In the genomic region with DNA sequence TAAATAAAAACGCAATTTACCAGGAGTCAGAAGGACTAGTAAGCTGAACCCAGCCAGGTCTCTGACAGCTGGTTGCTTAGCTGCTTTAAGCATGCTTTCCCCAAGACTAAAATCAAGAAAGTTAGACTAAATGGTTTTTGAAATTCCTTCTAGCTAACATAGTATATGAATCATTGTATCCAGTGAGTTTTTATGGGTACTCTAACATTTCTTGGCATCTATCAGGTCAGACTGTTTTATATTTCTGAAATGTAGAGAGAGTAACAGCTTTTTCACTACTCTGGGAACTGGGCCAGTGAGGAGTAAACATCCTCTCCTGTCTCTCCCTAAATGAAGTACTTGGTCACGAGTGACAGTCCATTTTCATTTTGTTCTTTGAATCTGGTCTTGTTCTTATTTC, we compare ENCODE assay signal across 8 cellular contexts.
DNase-seq lines count a peak whose midpoint lies in the region; ATAC-seq and TF ChIP-seq lines count a peak whose summit lies in the region.

No MANE protein-coding gene starts in this region.

- peaks cover 5 to 11% of the 10 kb centered on the region in 2 donors for H3K9me3 ChIP-seq in muscle layer of duodenum (ENCODE audit: control insufficient read depth in 1 of 2, low read length in 2 of 2)

- peaks cover 11 to 12% of the 10 kb centered on the region in 2 donors for H3K4me1 ChIP-seq in muscle layer of duodenum (ENCODE audit: control insufficient read depth in 1 of 2, insufficient read depth in 2 of 2, low read length in 2 of 2)

- peaks cover 4 to 7% of the 10 kb centered on the region in 2 donors for H3K36me3 ChIP-seq in muscle layer of duodenum (ENCODE audit: control insufficient read depth in 1 of 2, insufficient read depth in 2 of 2, low read length in 2 of 2)

- DNase-seq in AG20443 (ENCODE audit: low spot score) (peak; percentile 77), NCI-H2081 treated with DMSO at 0.1 percent for 48 hours (lab: John Stamatoyannopoulos, UW) (peak; percentile 15), coronary artery (ENCODE audit: low spot score) (no peak), NCI-H82 treated with DMSO at 0.1 percent for 48 hours (lab: John Stamatoyannopoulos, UW; ENCODE audit: unreplicated experiment) (no peak)

- no peak for ATAC-seq in GM21381 (IDR thresholded peaks at IDR 0.05; ENCODE audit: unreplicated experiment)
- no peak for ATAC-seq in GM19467 (IDR thresholded peaks at IDR 0.05; ENCODE audit: unreplicated experiment)
- no peak for ATAC-seq in GM18861 (IDR thresholded peaks at IDR 0.05; ENCODE audit: unreplicated experiment)

- H3K4me3 ChIP-seq in coronary artery (peak overlapping the region; percentile 32), muscle layer of duodenum (ENCODE audit: low read depth in 1 of 2, low read length in 2 of 2) (no peak overlapping the region)

- H3K27me3 ChIP-seq in muscle layer of duodenum (ENCODE audit: low read depth, low read length): no peaks in the 10 kb centered on the region

- H3K27ac ChIP-seq in coronary artery: peak overlapping the region; percentile 13 to 59
- peak overlapping the region; percentile 58 for H3K27ac ChIP-seq in muscle layer of duodenum (ENCODE audit: low read length)

- no peak for TF ChIP-seq CTCF in coronary artery (IDR thresholded peaks at IDR 0.05)

Comparison
In these comparisons a context has a peak if more than half of its experiments do, and no peak if none do; other contexts are left out.
1. DNase-seq: peak in AG20443 (single experiment) and NCI-H2081 treated with DMSO at 0.1 percent for 48 hours (single experiment); none in coronary artery (single experiment) and NCI-H82 treated with DMSO at 0.1 percent for 48 hours (single experiment).